ENCODE assay signal across 9 cellular contexts in genomic region chr19:5913739-5914357, GRCh38. TPM values are rescaled to one million over a fixed set of nuclear protein-coding genes. Genes with fewer than 3 reads are reported as not detected.
DNase-seq lines count a peak whose midpoint lies in the region; ATAC-seq and TF ChIP-seq lines count a peak whose summit lies in the region.
"Had no signal": no experiment of that assay in that cellular context is flagged by ENCODE, and none has a peak within 500 bp of the region (broad histone marks: within the 10 kb centered on the region; RNA-seq: fewer than 3 reads in every experiment).

TSS of gene CAPS (plus strand) at chr19:5914254. CDS start at chr19:5914407, 153 bp downstream.

- H3K4me3 Mint-ChIP-seq in nephron = no peak within 1 kb of the TSS

- peaks cover 24% of the 10 kb centered on the region for H3K36me3 ChIP-seq in PC-3 (ENCODE audit: low read depth, low read length)
- H3K36me3 ChIP-seq in SJCRH30 = peaks cover 15% of the 10 kb centered on the region

- no peaks in the 10 kb centered on the region for H3K9me2 ChIP-seq in PC-3 (replicated peaks; ENCODE audit: low read length)

- H3K79me2 ChIP-seq in PC-3 (ENCODE audit: low read length) = 0 out of 2 replicates have a peak, but pooled peaks cover 5% of the 10 kb centered on the region

- ATAC-seq in PC-3 (peak; percentile 96), HG03432 (IDR thresholded peaks at IDR 0.05; ENCODE audit: unreplicated experiment) (no peak)

- H3K27ac ChIP-seq in PC-3 (ENCODE audit: low read length) (peak within 1 kb of the TSS; percentile 84), SJCRH30 (no peak within 1 kb of the TSS)

- H3K36me3 Mint-ChIP-seq in nephron (ENCODE audit: low read depth) = peaks cover 16% of the 10 kb centered on the region

- TF ChIP-seq CTCF in PC-3 (conservative IDR thresholded peaks at IDR 0.05; ENCODE audit: low read depth, low read length) = no peak
- no peak for TF ChIP-seq CTCF in nephron (IDR thresholded peaks at IDR 0.05; ENCODE audit: unreplicated experiment in 3 of 3)

- H3K4me2 ChIP-seq in PC-3 (ENCODE audit: low read length) = peak within 1 kb of the TSS; percentile 87

- no peaks in the 10 kb centered on the region for H4K20me1 ChIP-seq in PC-3 (ENCODE audit: low read length)

- intact Hi-C loops in PC-3 (cut with micrococcal nuclease) = loop anchor here (1.0 to 2.0 kb wide), 2 partner anchors 10 to 49 kb away; partner anchors contain the start of gene VMAC

- peak within 1 kb of the TSS; percentile 51 for H2AFZ ChIP-seq in PC-3 (ENCODE audit: low read length)

- H3K27me3 Mint-ChIP-seq in nephron (ENCODE audit: low read depth) = no peaks in the 10 kb centered on the region

- BruUV-seq in PC-3 (replicated peaks; lab: Mats Ljungman, UMichigan) = no TSS peak

- peak within 1 kb of the TSS; percentile 69 for H3K9ac ChIP-seq in PC-3 (ENCODE audit: low read length)

- peaks cover 28% of the 10 kb centered on the region for H3K4me1 ChIP-seq in PC-3 (ENCODE audit: insufficient read depth, low read length)
- H3K4me1 ChIP-seq in SJCRH30 = peaks cover 16% of the 10 kb centered on the region

- DNase-seq in AG20443 (ENCODE audit: low spot score) = peak; percentile 87
- peak; percentile 97 for DNase-seq in PC-3
- DNase-seq in fibroblast of peridontal ligament (ENCODE audit: extremely low read depth) = peak; percentile 70
- no peak for DNase-seq in DMS53 treated with DMSO at 0.1 percent for 48 hours (lab: John Stamatoyannopoulos, UW; ENCODE audit: unreplicated experiment)
- DNase-seq in mesenteric fat pad (ENCODE audit: low spot score) = no peak
- DNase-seq in SJCRH30 = no peak
- DNase-seq: activated CD4-positive, alpha-beta T cell treated with anti-CD3 and anti-CD28 coated beads for 1 hour had no signal

- H3K9me3 ChIP-seq in PC-3 (ENCODE audit: low read length) = no peaks in the 10 kb centered on the region
- H3K9me3 ChIP-seq in SJCRH30 (replicated peaks) = no peaks in the 10 kb centered on the region

- CTCF ChIA-PET in PC-3 (lab: Charles Lee) = interaction anchor here (1.1 kb wide), 1 partner anchor 110 kb away, joined by 4 read pairs; no protein-coding TSS in a partner anchor

- H3K27ac Mint-ChIP-seq in nephron = peak within 1 kb of the TSS in 2 of 3 experiments; percentile 26 to 83

- H3F3A ChIP-seq in PC-3 (ENCODE audit: low read length, unreplicated experiment) = no peaks in the 10 kb centered on the region

- POLR2A ChIA-PET in PC-3 (lab: Charles Lee; ENCODE audit: unreplicated experiment) = interaction anchor here (0.6 to 1.2 kb wide), 3 partner anchors 10 to 87 kb away, joined by 3 to 5 read pairs (median 4); partner anchors contain the start of genes FUT3 and VMAC

- no peaks in the 10 kb centered on the region for H3K4me1 Mint-ChIP-seq in nephron

- no peaks in the 10 kb centered on the region for H3K9me3 Mint-ChIP-seq in nephron

- no peaks in the 10 kb centered on the region for H3K27me3 ChIP-seq in PC-3 (ENCODE audit: low read length)
- H3K27me3 ChIP-seq in SJCRH30 = no peaks in the 10 kb centered on the region

- H3K4me3 ChIP-seq in PC-3 (ENCODE audit: low read length) (peak within 1 kb of the TSS; percentile 58), SJCRH30 (no peak within 1 kb of the TSS)

RNA-seq across cellular contexts. Expression of gene CAPS, which starts in this region (rescaled TPM):
- total RNA-seq in PC-3 (2014; rRNA removed) (255 and 280 TPM in 2 replicates), mesenteric fat pad (4.4 TPM)
- total RNA-seq in SJCRH30 (2014; rRNA removed; shearing (Covaris generic)) = 0.73 and 1.9 TPM in 2 replicates

Comparison
In these comparisons a context has a peak if more than half of its experiments do, and no peak if none do; other contexts are left out.
1. RNA of gene CAPS (total RNA-seq): 255 to 280 TPM in PC-3; 4.4 TPM in mesenteric fat pad (single experiment) and 0.73 to 1.9 TPM in SJCRH30; every median in the first group is over 10 times any median in the second.
2. DNase-seq: peak in AG20443 (single experiment), PC-3 (single experiment) and fibroblast of peridontal ligament (single experiment); none in DMS53 treated with DMSO at 0.1 percent for 48 hours (single experiment), mesenteric fat pad (single experiment) and SJCRH30 (0 of 2).